In the genomic region with DNA sequence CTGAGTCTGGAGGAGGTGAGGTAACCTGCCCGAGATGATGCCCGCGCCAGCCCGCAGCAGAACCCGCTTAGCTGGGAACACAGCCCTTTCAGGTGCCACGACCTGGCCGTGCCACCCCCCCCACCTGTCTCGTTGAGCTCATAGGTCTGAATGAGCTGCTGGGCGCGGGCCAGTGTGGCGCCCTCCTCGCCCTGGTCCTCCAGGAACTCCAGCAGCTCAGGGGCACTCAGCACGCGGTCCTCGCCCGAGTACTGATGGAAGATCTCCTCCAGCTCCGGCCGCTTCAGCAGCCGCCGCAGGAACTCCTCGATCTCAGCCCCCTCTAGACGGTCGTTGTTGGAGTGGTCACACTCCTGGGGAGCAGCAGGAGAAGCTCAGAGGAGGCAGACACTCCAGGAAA, we compare ENCODE assay signal across 28 cellular contexts.
"Had no signal": no experiment of that assay in that cellular context is flagged by ENCODE, and none has a peak within 500 bp of the region (broad histone marks: within the 10 kb centered on the region; RNA-seq: fewer than 3 reads in every experiment).

No MANE protein-coding gene starts in this region.

- H3K27me3 Mint-ChIP-seq: activated naive CD4-positive, alpha-beta T cell treated with anti-CD3 and anti-CD28 coated beads, Interleukin-2, amount 50 U/mL, for 24 hours; brain; central memory CD8-positive, alpha-beta T cell had no signal

- H3K4me1 Mint-ChIP-seq: activated CD4-positive, alpha-beta T cell treated with anti-CD3 and anti-CD28 coated beads, Interleukin-2, amount 10 ng/mL, durations not matched to agents 7 days and 5 days; activated naive CD4-positive, alpha-beta T cell treated with anti-CD3 and anti-CD28 coated beads, Interleukin-2, amount 50 U/mL, for 24 hours; activated naive CD8-positive, alpha-beta T cell treated with anti-CD3 and anti-CD28 coated beads, Interleukin-2, amount 10 ng/mL, durations not matched to agents 7 days and 5 days; brain; central memory CD8-positive, alpha-beta T cell; endodermal cell had no signal

- H3K4me3 ChIP-seq: ascending aorta, coronary artery, dorsolateral prefrontal cortex had no signal

- H3K27ac ChIP-seq: coronary artery, dorsolateral prefrontal cortex, VCaP had no signal

- H3K9me3 Mint-ChIP-seq: activated CD4-positive, alpha-beta memory T cell treated with anti-CD3 and anti-CD28 coated beads, Interleukin-2, amount 10 ng/mL, durations not matched to agents 7 days and 5 days; activated CD4-positive, alpha-beta T cell treated with anti-CD3 and anti-CD28 coated beads, Interleukin-2, amount 10 ng/mL, durations not matched to agents 7 days and 5 days; activated naive CD4-positive, alpha-beta T cell treated with anti-CD3 and anti-CD28 coated beads for 36 hours; activated naive CD4-positive, alpha-beta T cell treated with anti-CD3 and anti-CD28 coated beads, Interleukin-2, amount 50 U/mL, for 24 hours; activated naive CD8-positive, alpha-beta T cell treated with anti-CD3 and anti-CD28 coated beads, Interleukin-2, amount 10 ng/mL, durations not matched to agents 7 days and 5 days; activated T-cell treated with anti-CD3 and anti-CD28 coated beads, Interleukin-2, amount 50 U/mL, for 24 hours; activated T-cell treated with anti-CD3 and anti-CD28 coated beads, Interleukin-2, amount 50 U/mL, for 72 hours; brain; central memory CD8-positive, alpha-beta T cell; dendritic cell treated with granulocyte-macrophage colony-stimulating factor and Interleukin-4, amounts not matched to agents 40 ng/mL and 50 ng/mL, for 4 days; endodermal cell; WTC11 had no signal

- H3K9me3 ChIP-seq: ascending aorta had no signal

- ATAC-seq: activated T-cell treated with anti-CD3 and anti-CD28 coated beads, Interleukin-2, amount 50 U/mL, for 72 hours; esophagus mucosa; WTC11 had no signal

- DNase-seq: activated CD4-positive, alpha-beta memory T cell treated with anti-CD3 and anti-CD28 coated beads, Interleukin-2, amount 10 ng/mL, durations not matched to agents 7 days and 5 days; activated CD4-positive, alpha-beta T cell treated with anti-CD3 and anti-CD28 coated beads for 1 hour; activated CD4-positive, alpha-beta T cell treated with anti-CD3 and anti-CD28 coated beads for 4 hours; activated CD4-positive, alpha-beta T cell treated with anti-CD3 and anti-CD28 coated beads, Interleukin-2, amount 10 ng/mL, durations not matched to agents 7 days and 5 days; activated CD4-positive, alpha-beta T cell treated with anti-CD3 and anti-CD28 coated beads, Interleukin-2, amount 50 U/mL, for 4 hours; activated CD8-positive, alpha-beta memory T cell treated with anti-CD3 and anti-CD28 coated beads, Interleukin-2, amount 50 U/mL, for 48 hours; activated naive CD4-positive, alpha-beta T cell treated with anti-CD3 and anti-CD28 coated beads for 36 hours; activated naive CD8-positive, alpha-beta T cell treated with anti-CD3 and anti-CD28 coated beads, Interleukin-2, amount 10 ng/mL, durations not matched to agents 7 days and 5 days; activated T-cell treated with anti-CD3 and anti-CD28 coated beads for 4 hours; activated T-cell treated with anti-CD3 and anti-CD28 coated beads, Interleukin-2, amount 50 U/mL, for 24 hours; activated T-cell treated with anti-CD3 and anti-CD28 coated beads, Interleukin-2, amount 50 U/mL, for 72 hours; dorsolateral prefrontal cortex; effector memory CD4-positive, alpha-beta T cell; endodermal cell; foreskin fibroblast; head of caudate nucleus; T-helper 2 cell had no signal

- H3K36me3 Mint-ChIP-seq: activated naive CD4-positive, alpha-beta T cell treated with anti-CD3 and anti-CD28 coated beads, Interleukin-2, amount 50 U/mL, for 24 hours; activated naive CD8-positive, alpha-beta T cell treated with anti-CD3 and anti-CD28 coated beads, Interleukin-2, amount 10 ng/mL, durations not matched to agents 7 days and 5 days; brain; WTC11 had no signal

- H3K4me3 Mint-ChIP-seq: activated CD4-positive, alpha-beta memory T cell treated with anti-CD3 and anti-CD28 coated beads, Interleukin-2, amount 10 ng/mL, durations not matched to agents 7 days and 5 days; activated CD4-positive, alpha-beta T cell treated with anti-CD3 and anti-CD28 coated beads, Interleukin-2, amount 10 ng/mL, durations not matched to agents 7 days and 5 days; activated naive CD4-positive, alpha-beta T cell treated with anti-CD3 and anti-CD28 coated beads for 36 hours; activated naive CD4-positive, alpha-beta T cell treated with anti-CD3 and anti-CD28 coated beads, Interleukin-2, amount 50 U/mL, for 24 hours; activated naive CD8-positive, alpha-beta T cell treated with anti-CD3 and anti-CD28 coated beads, Interleukin-2, amount 10 ng/mL, durations not matched to agents 7 days and 5 days; activated T-cell treated with anti-CD3 and anti-CD28 coated beads, Interleukin-2, amount 50 U/mL, for 24 hours; activated T-cell treated with anti-CD3 and anti-CD28 coated beads, Interleukin-2, amount 50 U/mL, for 72 hours; brain; central memory CD8-positive, alpha-beta T cell; dendritic cell treated with granulocyte-macrophage colony-stimulating factor and Interleukin-4, amounts not matched to agents 40 ng/mL and 50 ng/mL, for 4 days; endodermal cell; WTC11 had no signal

- H3K27me3 ChIP-seq: ascending aorta, dorsolateral prefrontal cortex had no signal

- H3K27ac Mint-ChIP-seq: activated CD4-positive, alpha-beta memory T cell treated with anti-CD3 and anti-CD28 coated beads, Interleukin-2, amount 10 ng/mL, durations not matched to agents 7 days and 5 days; activated CD4-positive, alpha-beta T cell treated with anti-CD3 and anti-CD28 coated beads, Interleukin-2, amount 10 ng/mL, durations not matched to agents 7 days and 5 days; activated naive CD4-positive, alpha-beta T cell treated with anti-CD3 and anti-CD28 coated beads for 36 hours; activated naive CD4-positive, alpha-beta T cell treated with anti-CD3 and anti-CD28 coated beads, Interleukin-2, amount 50 U/mL, for 24 hours; activated naive CD8-positive, alpha-beta T cell treated with anti-CD3 and anti-CD28 coated beads, Interleukin-2, amount 10 ng/mL, durations not matched to agents 7 days and 5 days; activated T-cell treated with anti-CD3 and anti-CD28 coated beads, Interleukin-2, amount 50 U/mL, for 24 hours; activated T-cell treated with anti-CD3 and anti-CD28 coated beads, Interleukin-2, amount 50 U/mL, for 72 hours; brain; dendritic cell treated with granulocyte-macrophage colony-stimulating factor and Interleukin-4, amounts not matched to agents 40 ng/mL and 50 ng/mL, for 4 days; endodermal cell; WTC11 had no signal

- FAIRE-seq: frontal cortex, TTC549 had no signal
